Comparison of ENCODE assay signal across 15 cellular contexts in genomic region chr4:5916229-5916628, GRCh38. TPM values are rescaled to one million over a fixed set of nuclear protein-coding genes. Genes with fewer than 3 reads are reported as not detected.
A peak's percentile ranks its signal among the peaks of the same experiment; 100 is the strongest.
DNase-seq lines count a peak whose midpoint lies in the region; ATAC-seq and TF ChIP-seq lines count a peak whose summit lies in the region.
"Had no signal": no experiment of that assay in that cellular context is flagged by ENCODE, and none has a peak within 500 bp of the region (broad histone marks: within the 10 kb centered on the region; RNA-seq: fewer than 3 reads in every experiment).

No MANE protein-coding gene starts in this region.

- no peak overlapping the region for H4K8ac ChIP-seq in neuronal stem cell (ENCODE audit: low read depth, low read length)

- no peak overlapping the region for H3K23ac ChIP-seq in neuronal stem cell (ENCODE audit: low read depth, low read length, poor library complexity)

- no peak overlapping the region for H3K4ac ChIP-seq in neuronal stem cell (ENCODE audit: low read length)

- no peak overlapping the region for H3K27ac Mint-ChIP-seq in WTC11
- H3K27ac Mint-ChIP-seq: B cell; CD8-positive, alpha-beta T cell had no signal

- peaks cover 0 to 5% of the 10 kb centered on the region in 2 donors for H3K9me3 ChIP-seq in neuronal stem cell (replicated peaks in 1 of 2; ENCODE audit: control insufficient read depth in 2 of 2, insufficient read depth in 1 of 2, low read depth in 1 of 2, low read length in 2 of 2)

- no peaks in the 10 kb centered on the region for H3K27me3 ChIP-seq in neuronal stem cell (ENCODE audit: control insufficient read depth in 3 of 3, insufficient read depth in 3 of 3, low read depth in 1 of 3, low read length in 3 of 3)

- H3K4me3 Mint-ChIP-seq in WTC11, result no peak overlapping the region
- H3K4me3 Mint-ChIP-seq: B cell; CD8-positive, alpha-beta T cell had no signal

- WGBS in neuronal stem cell (ENCODE audit: extremely low coverage in 2 of 2, insufficient read length in 2 of 2, insufficient replicate concordance in 1 of 2), 2 donors, result no CpG with 5 or more reads among the region's 3 CpGs

- H2BK120ac ChIP-seq in neuronal stem cell (ENCODE audit: low read depth, low read length), result peak overlapping the region; percentile 39

- POLR2A ChIA-PET in WTC11 (lab: Charles Lee), result no interaction called here

- CTCF ChIA-PET in WTC11 (lab: Charles Lee), result interaction anchor here (0.5 to 1.3 kb wide), 3 partner anchors 64 to 95 kb away, joined by 3 to 4 read pairs (median 4); no protein-coding TSS in a partner anchor

- H3K4me1 Mint-ChIP-seq in WTC11, result peaks cover 51% of the 10 kb centered on the region

- no peak overlapping the region for H2AK5ac ChIP-seq in neuronal stem cell (ENCODE audit: low read depth, low read length)

- TF ChIP-seq CTCF in WTC11 (IDR thresholded peaks at IDR 0.05), result no peak

- H3K9me3 Mint-ChIP-seq in WTC11, result peaks cover 9% of the 10 kb centered on the region
- H3K9me3 Mint-ChIP-seq: CD8-positive, alpha-beta T cell had no signal

- H3K4me3 ChIP-seq in neuronal stem cell (ENCODE audit: low read length in 2 of 2), result no peak overlapping the region
- H3K4me3 ChIP-seq: BLaER1 treated with 17β-estradiol and CSF1 and Interleukin-3, amounts not matched to agents 10 nM and 100 nM; GM23248 had no signal

- H3K18ac ChIP-seq in neuronal stem cell (ENCODE audit: low read length), result no peak overlapping the region

- ATAC-seq in WTC11 (peak; percentile 54), esophagus mucosa (peak; percentile 14), HG02623 (IDR thresholded peaks at IDR 0.05; ENCODE audit: unreplicated experiment) (no peak)
- ATAC-seq: CD8-positive, alpha-beta T cell had no signal

- no peak overlapping the region for H3K4me2 ChIP-seq in neuronal stem cell (ENCODE audit: insufficient read depth, low read length, poor library complexity, severe bottlenecking)

- H3K4me1 ChIP-seq in neuronal stem cell (ENCODE audit: control insufficient read depth in 2 of 2, insufficient read depth in 1 of 2, low read depth in 1 of 2, low read length in 2 of 2), result no peaks in the 10 kb centered on the region

- H3K27me3 Mint-ChIP-seq in WTC11 (ENCODE audit: low read depth), result peaks cover 28% of the 10 kb centered on the region

- no peaks in the 10 kb centered on the region for H3K36me3 ChIP-seq in neuronal stem cell (replicated peaks in 1 of 2; ENCODE audit: control insufficient read depth in 2 of 2, insufficient read depth in 2 of 2, low read length in 2 of 2)
- H3K36me3 ChIP-seq: BLaER1 treated with 17β-estradiol and CSF1 and Interleukin-3, amounts not matched to agents 10 nM and 100 nM had no signal

- no peak overlapping the region for H3K27ac ChIP-seq in neuronal stem cell (replicated peaks; ENCODE audit: low read length)
- H3K27ac ChIP-seq: BLaER1 treated with 17β-estradiol and CSF1 and Interleukin-3, amounts not matched to agents 10 nM and 100 nM; GM23248 had no signal

- H2AFZ ChIP-seq in neuronal stem cell (ENCODE audit: low read length), result no peak overlapping the region
- H2AFZ ChIP-seq: GM23248 had no signal

- no peak overlapping the region for H3K9ac ChIP-seq in neuronal stem cell (ENCODE audit: low read depth, low read length, poor library complexity)
- H3K9ac ChIP-seq: BLaER1 treated with 17β-estradiol and CSF1 and Interleukin-3, amounts not matched to agents 10 nM and 100 nM; GM23248 had no signal

- H3K79me1 ChIP-seq in neuronal stem cell (ENCODE audit: low read depth, low read length), result no peaks in the 10 kb centered on the region

- peak overlapping the region; percentile 45 for H2BK5ac ChIP-seq in neuronal stem cell (ENCODE audit: low read length)

- DNase-seq in ELF-1 (ENCODE audit: low read depth, low spot score) (peak; percentile 14), WTC11 (ENCODE audit: low spot score) (no peak), neuronal stem cell (ENCODE audit: low spot score) (no peak), NCI-H1092 treated with DMSO at 0.1 percent for 48 hours (lab: John Stamatoyannopoulos, UW) (no peak)
- DNase-seq: Calu3; CD8-positive, alpha-beta T cell; DND-41; EL; GM23248; HCEC 1CT had no signal

- H3K14ac ChIP-seq in neuronal stem cell (ENCODE audit: low read length), result no peak overlapping the region

- H2BK12ac ChIP-seq in neuronal stem cell (ENCODE audit: low read length), result no peak overlapping the region

- no peak overlapping the region for H4K91ac ChIP-seq in neuronal stem cell (ENCODE audit: low read depth, low read length, poor library complexity)

- peaks cover 3% of the 10 kb centered on the region for H3K36me3 Mint-ChIP-seq in WTC11
- H3K36me3 Mint-ChIP-seq: CD8-positive, alpha-beta T cell had no signal

- no peak overlapping the region for H2BK15ac ChIP-seq in neuronal stem cell (ENCODE audit: low read length)

TF ChIP-seq in WTC11, 78 proteins besides CTCF, POLR2A, EP300 and RAD21:
- TF ChIP-seq NFYB (CRISPR knock-in tag; conservative IDR thresholded peaks at IDR 0.05; ENCODE audit: low read depth) (peak; percentile 24; the same call in 1 of the 2 replicates), GABPB1 (CRISPR knock-in tag; IDR thresholded peaks at IDR 0.05) (no peak), ZBTB21 (CRISPR knock-in tag; IDR thresholded peaks at IDR 0.05; ENCODE audit: borderline replicate concordance) (no peak), SMAD3 (CRISPR knock-in tag; IDR thresholded peaks at IDR 0.05; ENCODE audit: borderline replicate concordance) (no peak), CBFB (CRISPR knock-in tag; IDR thresholded peaks at IDR 0.05; ENCODE audit: low read depth) (no peak), RORB (CRISPR knock-in tag; IDR thresholded peaks at IDR 0.05) (no peak)

RNA-seq across cellular contexts. Expression of gene CRMP1, which starts 23.3 kb away (rescaled TPM):
- total RNA-seq in WTC11 (2021) (109 to 134 TPM (median 110 TPM) in 3 replicates), esophagus mucosa (1.8 TPM)
- 122 TPM for polyA plus RNA-seq in neuronal stem cell (2013, experiment 1 of 2)
- 121 TPM for polyA plus RNA-seq in neuronal stem cell (2013, experiment 2 of 2)
- total RNA-seq: B cell; Calu3; CD8-positive, alpha-beta T cell; GM23248; HT-29 had no signal

Comparison
In these comparisons a context has a peak if more than half of its experiments do, and no peak if none do; other contexts are left out.
1. RNA of gene CRMP1, which starts 23.3 kb away (total RNA-seq): 109 to 134 TPM in WTC11; 1.8 TPM in esophagus mucosa (single experiment); every median in the first group is over 10 times any median in the second.